In the genomic region with DNA sequence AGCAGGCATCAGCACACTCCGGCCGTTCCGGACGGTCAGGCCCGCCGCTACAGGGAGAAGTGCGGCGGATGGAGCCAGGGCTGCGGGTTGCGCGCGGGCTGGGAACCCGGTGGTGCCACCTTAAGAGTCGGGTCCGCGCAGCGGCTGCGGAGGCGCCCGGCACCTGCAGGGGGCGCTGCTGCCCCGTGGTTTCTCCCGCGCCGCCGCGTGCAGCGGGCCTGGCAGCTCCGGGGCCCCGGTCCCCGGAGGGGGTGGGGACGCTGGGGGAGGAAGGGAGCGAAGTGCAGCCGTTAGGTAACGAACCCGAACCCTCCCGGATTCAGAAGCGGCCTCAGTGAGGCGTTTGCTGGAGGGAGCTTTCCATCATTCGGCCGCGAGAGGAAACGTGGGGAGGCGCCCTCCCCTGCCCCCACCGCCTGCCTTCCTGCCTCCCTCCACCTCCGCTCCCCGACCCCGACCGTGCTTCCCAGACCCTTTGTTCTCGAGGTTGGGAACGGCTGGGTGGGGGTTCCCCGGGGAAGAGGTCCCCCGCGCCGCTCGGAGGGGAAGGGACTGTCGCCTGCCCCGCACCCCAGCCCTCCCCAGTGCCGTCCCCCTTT, we compare ENCODE assay signal across 8 cellular contexts. TPM values are rescaled to one million over a fixed set of nuclear protein-coding genes. Genes with fewer than 3 reads are reported as not detected.
DNase-seq lines count a peak whose midpoint lies in the region; ATAC-seq and TF ChIP-seq lines count a peak whose summit lies in the region.

No MANE protein-coding gene starts in this region.

- H3K9me3 Mint-ChIP-seq in activated naive CD4-positive, alpha-beta T cell treated with anti-CD3 and anti-CD28 coated beads, Interleukin-2, amount 50 U/mL, for 24 hours: no peaks in the 10 kb centered on the region
- H3K9me3 Mint-ChIP-seq in glutamatergic neuron (ENCODE audit: unreplicated experiment) (peaks cover 12% of the 10 kb centered on the region), osteocyte (ENCODE audit: unreplicated experiment) (no peaks in the 10 kb centered on the region)

- peak; percentile 76 for ATAC-seq in GM21576 (IDR thresholded peaks at IDR 0.05; ENCODE audit: unreplicated experiment)

- peak overlapping the region; percentile 46 for H3K27ac Mint-ChIP-seq in activated naive CD4-positive, alpha-beta T cell treated with anti-CD3 and anti-CD28 coated beads, Interleukin-2, amount 50 U/mL, for 24 hours
- H3K27ac Mint-ChIP-seq in glutamatergic neuron (ENCODE audit: unreplicated experiment) (peak overlapping the region; percentile 68), osteocyte (ENCODE audit: unreplicated experiment) (peak overlapping the region; percentile 80)

- no peak for TF ChIP-seq EP300 in Ishikawa (IDR thresholded peaks at IDR 0.05; ENCODE audit: borderline replicate concordance)

- H3K4me1 ChIP-seq in ES-I3 (ENCODE audit: insufficient read depth, low read length) (peaks cover 17% of the 10 kb centered on the region), SJCRH30 (peaks cover 4% of the 10 kb centered on the region; the same call in 1 of the 2 replicates), thymus (ENCODE audit: control insufficient read depth, insufficient read depth, low read length) (peaks cover 9% of the 10 kb centered on the region)

- H3K9ac ChIP-seq in ES-I3 (ENCODE audit: low read depth, low read length): peak overlapping the region; percentile 88

- 1% methylated on average over 59 of the region's 59 CpGs for WGBS in thymus

- peaks cover 2% of the 10 kb centered on the region for H3K36me3 Mint-ChIP-seq in activated naive CD4-positive, alpha-beta T cell treated with anti-CD3 and anti-CD28 coated beads, Interleukin-2, amount 50 U/mL, for 24 hours
- H3K36me3 Mint-ChIP-seq in glutamatergic neuron (ENCODE audit: unreplicated experiment) (no peaks in the 10 kb centered on the region), osteocyte (ENCODE audit: unreplicated experiment) (no peaks in the 10 kb centered on the region)

- H3K27ac ChIP-seq in SJCRH30: peak overlapping the region; percentile 51
- peak overlapping the region; percentile 25 for H3K27ac ChIP-seq in thymus (ENCODE audit: low read depth)

- H3K27me3 ChIP-seq in SJCRH30: no peaks in the 10 kb centered on the region
- H3K27me3 ChIP-seq in thymus (ENCODE audit: control insufficient read depth, insufficient read depth): peaks cover 57% of the 10 kb centered on the region

- H3K36me3 ChIP-seq in ES-I3 (ENCODE audit: insufficient read depth, low read length): no peaks in the 10 kb centered on the region
- H3K36me3 ChIP-seq in SJCRH30: no peaks in the 10 kb centered on the region
- H3K36me3 ChIP-seq in thymus (ENCODE audit: control insufficient read depth, insufficient read depth): no peaks in the 10 kb centered on the region

- peak overlapping the region; percentile 92 for H3K4me3 Mint-ChIP-seq in activated naive CD4-positive, alpha-beta T cell treated with anti-CD3 and anti-CD28 coated beads, Interleukin-2, amount 50 U/mL, for 24 hours
- H3K4me3 Mint-ChIP-seq in glutamatergic neuron (ENCODE audit: unreplicated experiment) (peak overlapping the region; percentile 96), osteocyte (ENCODE audit: unreplicated experiment) (peak overlapping the region; percentile 84)

- peaks cover 36% of the 10 kb centered on the region for H3K27me3 Mint-ChIP-seq in activated naive CD4-positive, alpha-beta T cell treated with anti-CD3 and anti-CD28 coated beads, Interleukin-2, amount 50 U/mL, for 24 hours
- H3K27me3 Mint-ChIP-seq in glutamatergic neuron (ENCODE audit: unreplicated experiment) (peaks cover 13% of the 10 kb centered on the region), osteocyte (ENCODE audit: unreplicated experiment) (peaks cover 5% of the 10 kb centered on the region)

- peak; percentile 99 for TF ChIP-seq CTCF in glutamatergic neuron (IDR thresholded peaks at IDR 0.05; ENCODE audit: partially characterized antibody, unreplicated experiment)
- TF ChIP-seq CTCF in osteocyte (IDR thresholded peaks at IDR 0.05): peak; percentile 100

- peak; percentile 78 to 85 for DNase-seq in SJCRH30
- peak; percentile 94 for DNase-seq in glutamatergic neuron
- DNase-seq in osteocyte (ENCODE audit: extremely low spot score, unreplicated experiment): peak; percentile 97

- peak; percentile 82; the same call in 1 of the 2 replicates for TF ChIP-seq RAD21 in Ishikawa (IDR thresholded peaks at IDR 0.05; ENCODE audit: low read depth)

- H3K4me1 Mint-ChIP-seq in activated naive CD4-positive, alpha-beta T cell treated with anti-CD3 and anti-CD28 coated beads, Interleukin-2, amount 50 U/mL, for 24 hours: peaks cover 25% of the 10 kb centered on the region
- H3K4me1 Mint-ChIP-seq in glutamatergic neuron (ENCODE audit: low read depth, unreplicated experiment) (peaks cover 7% of the 10 kb centered on the region), osteocyte (ENCODE audit: unreplicated experiment) (peaks cover 20% of the 10 kb centered on the region)

- peak overlapping the region; percentile 88 for H3K4me3 ChIP-seq in SJCRH30
- H3K4me3 ChIP-seq in thymus (ENCODE audit: low read length): peak overlapping the region; percentile 53

- H3K9me3 ChIP-seq in ES-I3 (ENCODE audit: control insufficient read depth, insufficient read depth, low read length): no peaks in the 10 kb centered on the region
- H3K9me3 ChIP-seq in SJCRH30 (replicated peaks): no peaks in the 10 kb centered on the region
- H3K9me3 ChIP-seq in thymus (ENCODE audit: control insufficient read depth): no peaks in the 10 kb centered on the region

TF ChIP-seq in Ishikawa, 13 proteins besides CTCF, POLR2A, EP300 and RAD21:
- no peak for TF ChIP-seq CEBPB (IDR thresholded peaks at IDR 0.05)
- TF ChIP-seq, protein P1, sequence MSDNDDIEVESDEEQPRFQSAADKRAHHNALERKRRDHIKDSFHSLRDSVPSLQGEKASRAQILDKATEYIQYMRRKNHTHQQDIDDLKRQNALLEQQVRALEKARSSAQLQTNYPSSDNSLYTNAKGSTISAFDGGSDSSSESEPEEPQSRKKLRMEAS (IDR thresholded peaks at IDR 0.05): peak; percentile 60

RNA-seq across cellular contexts. Expression of gene SKIDA1, which starts 29.7 kb away (rescaled TPM):
- total RNA-seq in SJCRH30 (2014; rRNA removed; shearing (Covaris generic)): 1.4 and 1.8 TPM in 2 replicates
- 1.3 TPM for total RNA-seq in glutamatergic neuron (ENCODE audit: unreplicated experiment)
- 4.3 and 4.9 TPM in 2 replicates for total RNA-seq in osteocyte
- polyA plus RNA-seq in thymus: 0.73 TPM

RNA-seq across cellular contexts. Expression of gene MLLT10, which starts 38.2 kb away (rescaled TPM):
- 34.1 and 39.3 TPM in 2 replicates for total RNA-seq in SJCRH30 (2014; rRNA removed; shearing (Covaris generic))
- total RNA-seq in glutamatergic neuron (ENCODE audit: unreplicated experiment): 50.9 TPM
- 43.9 and 56.5 TPM in 2 replicates for total RNA-seq in osteocyte
- 23.0 TPM for polyA plus RNA-seq in thymus

Comparison
In these comparisons a context has a peak if more than half of its experiments do, and no peak if none do; other contexts are left out.
1. Peak in every context shown above with its lines: DNase-seq, ATAC-seq, H3K4me3 ChIP-seq and H3K27ac ChIP-seq.